8 cellular contexts compared by ENCODE assay signal in the genomic region with DNA sequence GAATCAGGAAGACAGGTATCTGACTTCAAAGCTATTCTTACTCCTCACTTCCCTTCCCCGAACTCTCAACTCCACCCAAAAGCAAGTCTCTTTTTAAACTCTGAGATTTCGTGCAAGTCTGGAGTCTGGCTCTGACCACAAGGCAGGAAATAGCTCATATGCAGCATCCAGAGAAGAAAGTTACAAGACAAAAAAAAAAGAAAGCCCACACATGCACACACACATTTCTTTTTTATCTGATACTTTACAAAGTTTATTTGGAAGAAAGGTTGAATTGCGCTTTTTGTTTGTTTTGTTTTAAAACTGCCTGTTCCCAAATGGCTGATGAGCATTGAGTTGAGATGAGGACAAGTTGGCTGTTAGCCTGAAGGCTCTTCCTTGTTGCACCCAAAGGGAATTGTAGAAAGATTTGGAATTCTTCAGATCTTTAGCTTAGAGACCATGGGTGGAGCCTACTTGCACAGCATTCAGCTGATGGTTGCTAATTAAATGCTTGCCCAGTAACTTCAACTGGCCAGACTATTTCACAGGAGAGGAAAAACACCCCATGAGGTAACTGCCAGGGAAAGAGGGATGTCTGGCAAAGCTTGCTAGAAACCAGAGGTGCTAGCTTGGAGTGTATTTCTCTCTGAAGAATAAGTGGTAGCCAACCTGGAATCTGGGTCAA.
DNase-seq lines count a peak whose midpoint lies in the region; ATAC-seq lines count a peak whose summit lies in the region.

No MANE protein-coding gene starts in this region.

- peak; percentile 32 for DNase-seq in activated gamma-delta T cell treated with Interleukin-2 at 50 U/mL for 16 hours
- DNase-seq in activated gamma-delta T cell (lab: John Stamatoyannopoulos, UW), result no peak
- DNase-seq in T-helper 2 cell treated with Interferon-gamma antibody and Interleukin-4, amounts not matched to agents 5 μg/mL and 100 μg/mL, for 36 hours (ENCODE audit: low spot score), result peak; percentile 57
- DNase-seq in fibroblast of peridontal ligament (ENCODE audit: extremely low read depth), result peak; percentile 97
- peak; percentile 8 to 22 for DNase-seq in stimulated activated CD4-positive, alpha-beta T cell treated with anti-CD3 and anti-CD28 coated beads, Interleukin-2, amount 100 ng/mL, for 24 hours
- no peak for DNase-seq in UCSD-AML1 (lab: John Stamatoyannopoulos, UW; ENCODE audit: unreplicated experiment)
- DNase-seq in NCI-H187 (lab: John Stamatoyannopoulos, UW), result no peak

- H3K36me3 Mint-ChIP-seq in T-helper 2 cell treated with Interferon-gamma antibody and Interleukin-4, amounts not matched to agents 5 μg/mL and 100 μg/mL, for 36 hours (ENCODE audit: low read depth), result peaks cover 24% of the 10 kb centered on the region

- peak; percentile 98 for ATAC-seq in HG02938 (IDR thresholded peaks at IDR 0.05; ENCODE audit: unreplicated experiment)

- peak overlapping the region; percentile 93 for H3K27ac Mint-ChIP-seq in T-helper 2 cell treated with Interferon-gamma antibody and Interleukin-4, amounts not matched to agents 5 μg/mL and 100 μg/mL, for 36 hours

- peak overlapping the region; percentile 81 for H3K4me3 Mint-ChIP-seq in T-helper 2 cell treated with Interferon-gamma antibody and Interleukin-4, amounts not matched to agents 5 μg/mL and 100 μg/mL, for 36 hours

- H3K27me3 Mint-ChIP-seq in T-helper 2 cell treated with Interferon-gamma antibody and Interleukin-4, amounts not matched to agents 5 μg/mL and 100 μg/mL, for 36 hours (ENCODE audit: low read depth), result no peaks in the 10 kb centered on the region

- H3K9me3 Mint-ChIP-seq in T-helper 2 cell treated with Interferon-gamma antibody and Interleukin-4, amounts not matched to agents 5 μg/mL and 100 μg/mL, for 36 hours, result peaks cover 34% of the 10 kb centered on the region

- peaks cover 43% of the 10 kb centered on the region for H3K4me1 Mint-ChIP-seq in T-helper 2 cell treated with Interferon-gamma antibody and Interleukin-4, amounts not matched to agents 5 μg/mL and 100 μg/mL, for 36 hours (ENCODE audit: low read depth)

Comparison
In these comparisons a context has a peak if more than half of its experiments do, and no peak if none do; other contexts are left out.
1. DNase-seq: peak in activated gamma-delta T cell treated with Interleukin-2 at 50 U/mL for 16 hours (single experiment), T-helper 2 cell treated with Interferon-gamma antibody and Interleukin-4, amounts not matched to agents 5 μg/mL and 100 μg/mL, for 36 hours (single experiment), fibroblast of peridontal ligament (single experiment) and stimulated activated CD4-positive, alpha-beta T cell treated with anti-CD3 and anti-CD28 coated beads, Interleukin-2, amount 100 ng/mL, for 24 hours (2 of 2); none in activated gamma-delta T cell (single experiment), UCSD-AML1 (single experiment) and NCI-H187 (0 of 2).